Comparison of ENCODE assay signal across 16 cellular contexts in genomic region chr2:127158614-127159290, GRCh38. TPM values are rescaled to one million over a fixed set of nuclear protein-coding genes. Genes with fewer than 3 reads are reported as not detected.
A peak's percentile ranks its signal among the peaks of the same experiment; 100 is the strongest.
DNase-seq lines count a peak whose midpoint lies in the region; ATAC-seq lines count a peak whose summit lies in the region.
"Had no signal": no experiment of that assay in that cellular context is flagged by ENCODE, and none has a peak within 500 bp of the region (broad histone marks: within the 10 kb centered on the region; RNA-seq: fewer than 3 reads in every experiment).

No MANE protein-coding gene starts in this region.

- 94% methylated on average over 9 of the region's 11 CpGs for WGBS in mesenchymal stem cell

- H3K4me3 ChIP-seq in mesenchymal stem cell (ENCODE audit: insufficient read depth in 1 of 2, low read depth in 1 of 2, low read length in 2 of 2) = no peak overlapping the region
- H3K4me3 ChIP-seq: PC-9, psoas muscle had no signal

- no peak overlapping the region for H2BK120ac ChIP-seq in mesenchymal stem cell (ENCODE audit: low read depth, low read length)

- H3K9me3 ChIP-seq in mesenchymal stem cell (ENCODE audit: control insufficient read depth, low read length) = no peaks in the 10 kb centered on the region
- H3K9me3 ChIP-seq: psoas muscle had no signal

- no peaks in the 10 kb centered on the region for H3K27me3 ChIP-seq in mesenchymal stem cell (ENCODE audit: control insufficient read depth in 1 of 2, insufficient read depth in 1 of 2, low read length in 2 of 2)

- H3K4ac ChIP-seq in mesenchymal stem cell (ENCODE audit: low read depth in 1 of 2, low read length in 2 of 2) = no peak overlapping the region

- no peaks in the 10 kb centered on the region for H3K79me1 ChIP-seq in mesenchymal stem cell (replicated peaks; ENCODE audit: low read length, poor library complexity, severe bottlenecking)

- no peak overlapping the region for H4K8ac ChIP-seq in mesenchymal stem cell (ENCODE audit: low read length)

- peaks cover 32% of the 10 kb centered on the region for H3K4me1 ChIP-seq in mesenchymal stem cell (ENCODE audit: control insufficient read depth, insufficient read depth, low read depth, low read length)

- H2BK12ac ChIP-seq in mesenchymal stem cell (ENCODE audit: low read length in 2 of 2) = no peak overlapping the region

- peak; percentile 68 for ATAC-seq in GM18502 (IDR thresholded peaks at IDR 0.05; ENCODE audit: poor library complexity, unreplicated experiment)
- ATAC-seq in GM21619 (IDR thresholded peaks at IDR 0.05; ENCODE audit: unreplicated experiment) = peak; percentile 65
- ATAC-seq: activated CD8-positive, alpha-beta T cell treated with anti-CD3 and anti-CD28 coated beads for 36 hours; psoas muscle had no signal

- H3K36me3 ChIP-seq in mesenchymal stem cell (ENCODE audit: control insufficient read depth in 1 of 2, insufficient read depth in 2 of 2, low read depth in 1 of 2, low read length in 2 of 2) = no peaks in the 10 kb centered on the region

- H3K23ac ChIP-seq in mesenchymal stem cell (ENCODE audit: low read length in 2 of 2) = no peak overlapping the region

- H3K18ac ChIP-seq in mesenchymal stem cell (ENCODE audit: low read depth in 1 of 2, low read length in 2 of 2) = no peak overlapping the region

- no peak overlapping the region for H3K27ac ChIP-seq in mesenchymal stem cell (ENCODE audit: low read length, poor library complexity, severe bottlenecking)
- H3K27ac ChIP-seq: C4-2B, PC-9 had no signal

- no peak overlapping the region for H2BK5ac ChIP-seq in mesenchymal stem cell (ENCODE audit: low read depth, low read length, poor library complexity, severe bottlenecking)

- H3K4me2 ChIP-seq in mesenchymal stem cell (ENCODE audit: low read length, poor library complexity, severe bottlenecking) = no peak overlapping the region
- H3K4me2 ChIP-seq: PC-9 had no signal

- no peak overlapping the region for H2BK15ac ChIP-seq in mesenchymal stem cell (ENCODE audit: low read depth, poor library complexity, severe bottlenecking)

- DNase-seq in Kasumi-1 (lab: John Stamatoyannopoulos, UW) = peak; percentile 32 to 37
- peak; percentile 47 for DNase-seq in mesenteric fat pad (ENCODE audit: low spot score)
- no peak for DNase-seq in superior temporal gyrus (ENCODE audit: extremely low spot score)
- DNase-seq in HuH-7.5 (ENCODE audit: low spot score) = no peak
- DNase-seq in activated CD4-positive, alpha-beta T cell treated with anti-CD3 and anti-CD28 coated beads, Interleukin-2, amount 50 U/mL, for 48 hours = no peak
- no peak for DNase-seq in mesenchymal stem cell
- DNase-seq: activated CD8-positive, alpha-beta T cell treated with anti-CD3 and anti-CD28 coated beads for 36 hours; activated naive CD8-positive, alpha-beta T cell treated with anti-CD3 and anti-CD28 coated beads for 36 hours; H7; NCI-H2107; PC-9; psoas muscle; stimulated activated CD4-positive, alpha-beta T cell treated with anti-CD3 and anti-CD28 coated beads, Interleukin-4, amount 100 ng/mL, for 1 hour had no signal

- no peak overlapping the region for H4K91ac ChIP-seq in mesenchymal stem cell (ENCODE audit: low read length)

- no peak overlapping the region for H2AK5ac ChIP-seq in mesenchymal stem cell (ENCODE audit: low read length, severe bottlenecking)

- no peak overlapping the region for H3K9ac ChIP-seq in mesenchymal stem cell (ENCODE audit: low read length)

- no peak overlapping the region for H2AFZ ChIP-seq in mesenchymal stem cell (ENCODE audit: low read depth, low read length)
- H2AFZ ChIP-seq: PC-9 had no signal

- H3K14ac ChIP-seq in mesenchymal stem cell (ENCODE audit: low read length in 2 of 2) = no peak overlapping the region

RNA-seq across cellular contexts. Expression of gene BIN1, which starts 51.8 kb away (rescaled TPM):
- 87.0 TPM for total RNA-seq in mesenteric fat pad
- polyA plus RNA-seq in mesenchymal stem cell (2013, experiment 1 of 2) = 61.3 TPM
- 58.6 TPM for polyA plus RNA-seq in mesenchymal stem cell (2013, experiment 2 of 2)

Comparison
In these comparisons a context has a peak if more than half of its experiments do, and no peak if none do; other contexts are left out.
1. DNase-seq: peak in Kasumi-1 (2 of 2) and mesenteric fat pad (single experiment); none in superior temporal gyrus (single experiment), HuH-7.5 (single experiment), activated CD4-positive, alpha-beta T cell treated with anti-CD3 and anti-CD28 coated beads, Interleukin-2, amount 50 U/mL, for 48 hours (0 of 2) and mesenchymal stem cell (single experiment).